ENCODE assay signal across 9 cellular contexts in the genomic region with DNA sequence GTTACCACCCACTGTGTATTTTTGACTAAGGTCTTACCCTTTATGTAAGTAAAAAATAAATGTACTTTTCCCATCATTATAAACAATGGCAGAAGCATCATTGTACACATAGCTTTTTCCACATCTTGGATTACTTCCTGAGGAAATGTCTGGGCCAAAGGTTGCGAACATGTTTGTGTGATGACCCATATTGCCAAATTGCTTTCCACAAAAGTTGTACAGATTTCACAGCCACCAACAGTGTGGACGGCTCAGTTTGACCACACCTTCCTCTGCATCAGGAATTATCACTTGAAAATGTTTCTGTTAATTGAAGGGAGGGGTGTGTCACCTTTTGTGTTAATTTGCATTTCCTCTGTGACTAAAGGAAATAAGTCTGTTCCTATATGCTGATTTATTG.
DNase-seq lines count a peak whose midpoint lies in the region.
"Had no signal": no experiment of that assay in that cellular context is flagged by ENCODE, and none has a peak within 500 bp of the region (broad histone marks: within the 10 kb centered on the region; RNA-seq: fewer than 3 reads in every experiment).

No MANE protein-coding gene starts in this region.

- peak overlapping the region; percentile 93 for H3K27ac ChIP-seq in rectal smooth muscle tissue (ENCODE audit: low read depth, low read length)
- no peak overlapping the region for H3K27ac ChIP-seq in effector memory CD4-positive, alpha-beta T cell (ENCODE audit: insufficient read depth, low read length, poor library complexity, severe bottlenecking)

- DNase-seq in EL (peak; percentile 80), SW480 (ENCODE audit: low spot score) (peak; percentile 49), fibroblast of peridontal ligament (ENCODE audit: extremely low read depth) (peak; percentile 39), NCI-H2081 treated with DMSO at 0.1 percent for 48 hours (lab: John Stamatoyannopoulos, UW) (no peak), NCI-H1930 (lab: John Stamatoyannopoulos, UW) (no peak), germinal center (ENCODE audit: low spot score) (no peak)
- DNase-seq in effector memory CD4-positive, alpha-beta T cell = no peak
- DNase-seq: nephron progenitor cell had no signal

- H3K9ac ChIP-seq in rectal smooth muscle tissue (ENCODE audit: low read length) = no peak overlapping the region

- peaks cover 25% of the 10 kb centered on the region for H3K4me1 ChIP-seq in rectal smooth muscle tissue (ENCODE audit: control insufficient read depth, insufficient read depth, low read length)
- no peaks in the 10 kb centered on the region for H3K4me1 ChIP-seq in effector memory CD4-positive, alpha-beta T cell (ENCODE audit: control insufficient read depth, insufficient read depth, low read length, poor library complexity, severe bottlenecking)

- H3K27me3 ChIP-seq in rectal smooth muscle tissue (ENCODE audit: control insufficient read depth, insufficient read depth, low read length) = no peaks in the 10 kb centered on the region
- no peaks in the 10 kb centered on the region for H3K27me3 ChIP-seq in effector memory CD4-positive, alpha-beta T cell (replicated peaks; ENCODE audit: control insufficient read depth, insufficient read depth, low read length, poor library complexity, severe bottlenecking)

- H3K36me3 ChIP-seq in rectal smooth muscle tissue (ENCODE audit: control insufficient read depth, insufficient read depth, low read length) = no peaks in the 10 kb centered on the region
- H3K36me3 ChIP-seq in effector memory CD4-positive, alpha-beta T cell (ENCODE audit: control insufficient read depth, insufficient read depth, low read length) = no peaks in the 10 kb centered on the region

- H3K9me3 ChIP-seq in effector memory CD4-positive, alpha-beta T cell (ENCODE audit: control insufficient read depth, low read length) = no peaks in the 10 kb centered on the region

- H3K4me3 ChIP-seq in rectal smooth muscle tissue (ENCODE audit: low read length) = no peak overlapping the region
- no peak overlapping the region for H3K4me3 ChIP-seq in effector memory CD4-positive, alpha-beta T cell (ENCODE audit: insufficient read depth, low read depth, low read length, poor library complexity, severe bottlenecking)

Comparison
In these comparisons a context has a peak if more than half of its experiments do, and no peak if none do; other contexts are left out.
1. DNase-seq: peak in EL (single experiment), SW480 (single experiment) and fibroblast of peridontal ligament (single experiment); none in NCI-H2081 treated with DMSO at 0.1 percent for 48 hours (single experiment), effector memory CD4-positive, alpha-beta T cell (0 of 3), NCI-H1930 (0 of 2) and germinal center (single experiment).